In genomic region chr3:39107874-39108308, GRCh38 we compare ENCODE assay signal across 7 cellular contexts. TPM values are rescaled to one million over a fixed set of nuclear protein-coding genes. Genes with fewer than 3 reads are reported as not detected.
A peak's percentile ranks its signal among the peaks of the same experiment; 100 is the strongest.
DNase-seq lines count a peak whose midpoint lies in the region; ATAC-seq and TF ChIP-seq lines count a peak whose summit lies in the region.

No MANE protein-coding gene starts in this region.

- H3K27ac ChIP-seq in mesodermal cell (ENCODE audit: low read depth, low read length, severe bottlenecking): peak overlapping the region; percentile 73
- peak overlapping the region; percentile 82 to 92 for H3K27ac ChIP-seq in uterus

- DNase-seq in MG63: no peak
- no peak for DNase-seq in chondrocyte (ENCODE audit: low spot score)
- no peak for DNase-seq in uterus
- DNase-seq in cortex of kidney (lab: John Stamatoyannopoulos, UW): no peak
- DNase-seq in activated CD8-positive, alpha-beta memory T cell treated with anti-CD3 and anti-CD28 coated beads, Interleukin-2, amount 50 U/mL, for 48 hours: no peak

- no peaks in the 10 kb centered on the region for H3K9me3 Mint-ChIP-seq in chondrocyte (ENCODE audit: low read depth)

- H3K9me3 ChIP-seq in MG63 (no peaks in the 10 kb centered on the region), mesodermal cell (ENCODE audit: control insufficient read depth, low read length) (no peaks in the 10 kb centered on the region), uterus (no peaks in the 10 kb centered on the region)

- H3K36me3 ChIP-seq in MG63 (no peaks in the 10 kb centered on the region), mesodermal cell (ENCODE audit: control insufficient read depth, insufficient read depth, low read length) (peaks cover 6% of the 10 kb centered on the region), uterus (no peaks in the 10 kb centered on the region)

- peaks cover 47% of the 10 kb centered on the region for H3K4me1 Mint-ChIP-seq in chondrocyte (ENCODE audit: low read depth)

- peak overlapping the region; percentile 98 for H3K4me3 Mint-ChIP-seq in chondrocyte (ENCODE audit: unreplicated experiment)

- ATAC-seq in GM19372 (IDR thresholded peaks at IDR 0.05; ENCODE audit: low read depth, unreplicated experiment): peak; percentile 34

- TF ChIP-seq POLR2A in uterus (IDR thresholded peaks at IDR 0.05): no peak

- 5 to 6% methylated on average over 12 to 14 of the region's 14 CpGs for WGBS in mesodermal cell (ENCODE audit: insufficient coverage in 2 of 2), 2 experiments

- H3K36me3 Mint-ChIP-seq in chondrocyte (ENCODE audit: low read depth): no peaks in the 10 kb centered on the region

- H3K27me3 ChIP-seq in MG63 (no peaks in the 10 kb centered on the region), uterus (no peaks in the 10 kb centered on the region)

- H3K4me3 ChIP-seq in MG63 (peak overlapping the region; percentile 77), mesodermal cell (ENCODE audit: extremely low read depth, insufficient read depth, low read length, poor library complexity, severe bottlenecking) (peak overlapping the region; percentile 93), uterus (peak overlapping the region; percentile 63 to 79)

- H3K27me3 Mint-ChIP-seq in chondrocyte (ENCODE audit: low read depth): no peaks in the 10 kb centered on the region

- H3K4me1 ChIP-seq in mesodermal cell (ENCODE audit: control insufficient read depth, insufficient read depth, low read length, poor library complexity, severe bottlenecking) (peaks cover 18% of the 10 kb centered on the region), uterus (peaks cover 0 to 5% of the 10 kb centered on the region in 2 donors)

- intact Hi-C loops in uterus (cut with DNase I; ENCODE audit: low total_unique reads): no loop called here

- TF ChIP-seq CTCF in chondrocyte (IDR thresholded peaks at IDR 0.05): peak; percentile 8
- no peak for TF ChIP-seq CTCF in uterus (IDR thresholded peaks at IDR 0.05)

- H3K27ac Mint-ChIP-seq in chondrocyte (ENCODE audit: unreplicated experiment): peak overlapping the region; percentile 97

RNA-seq across cellular contexts. Expression of gene TTC21A, which starts 0.4 kb away (rescaled TPM):
- total RNA-seq in MG63 (2014; rRNA removed; shearing (Covaris generic); ENCODE audit: low replicate concordance): 0.32 and 0.40 TPM in 2 replicates
- 4.5 to 8.1 TPM (median 6.2 TPM) in 3 replicates for total RNA-seq in chondrocyte
- polyA plus RNA-seq in mesodermal cell (2013, experiment 1 of 2): 4.5 TPM
- polyA plus RNA-seq in mesodermal cell (2013, experiment 2 of 2): 3.6 TPM
- total RNA-seq in uterus: 10 to 100 TPM in 1 of 4 donors, 1 to 10 TPM in 3; 2.8 to 16.3 (median 6.1) TPM

RNA-seq across cellular contexts. Expression of gene GORASP1, which starts 0.5 kb away (rescaled TPM):
- total RNA-seq in MG63 (2014; rRNA removed; shearing (Covaris generic); ENCODE audit: low replicate concordance): 11.4 and 19.4 TPM in 2 replicates
- total RNA-seq in chondrocyte: 52.8 to 60.9 TPM (median 54.2 TPM) in 3 replicates
- 45.0 TPM for polyA plus RNA-seq in mesodermal cell (2013, experiment 1 of 2)
- polyA plus RNA-seq in mesodermal cell (2013, experiment 2 of 2): 38.8 TPM
- total RNA-seq in uterus: 10 to 100 TPM; 32.3 to 73.4 (median 47.5) TPM

RNA-seq across cellular contexts. Expression of gene CSRNP1, which starts 45.5 kb away (rescaled TPM):
- total RNA-seq in MG63 (2014; rRNA removed; shearing (Covaris generic); ENCODE audit: low replicate concordance): 8.4 TPM in 2 replicates
- total RNA-seq in chondrocyte (15.2 to 22.3 TPM (median 21.2 TPM) in 3 replicates), uterus (10 to 100 TPM; 23.6 to 79.7 (median 55.0) TPM)
- polyA plus RNA-seq in mesodermal cell (2013, experiment 1 of 2): 43.3 TPM
- polyA plus RNA-seq in mesodermal cell (2013, experiment 2 of 2): 34.8 TPM

RNA-seq across cellular contexts. Expression of gene WDR48, which starts 56.1 kb away (rescaled TPM):
- total RNA-seq in MG63 (2014; rRNA removed; shearing (Covaris generic); ENCODE audit: low replicate concordance): 9.3 and 20.7 TPM in 2 replicates
- 23.2 to 35.6 TPM (median 31.8 TPM) in 3 replicates for total RNA-seq in chondrocyte
- polyA plus RNA-seq in mesodermal cell (2013, experiment 1 of 2): 51.9 TPM
- 49.3 TPM for polyA plus RNA-seq in mesodermal cell (2013, experiment 2 of 2)
- 10 to 100 TPM; 28.4 to 84.4 (median 37.0) TPM for total RNA-seq in uterus

RNA-seq across cellular contexts. Expression of gene SCN11A, which starts 56.1 kb away (rescaled TPM):
- not detected in 2 replicates for total RNA-seq in MG63 (2014; rRNA removed; shearing (Covaris generic); ENCODE audit: low replicate concordance)
- total RNA-seq in chondrocyte: 0.07 TPM in 1 of 3 replicates, not detected in the others
- polyA plus RNA-seq in mesodermal cell (2013, experiment 1 of 2): 0.48 TPM
- polyA plus RNA-seq in mesodermal cell (2013, experiment 2 of 2): 0.25 TPM
- 1 to 10 TPM in 1 of 4 donors, under 1 TPM in 1, not detected in 2; 0.12 to 1.8 TPM for total RNA-seq in uterus
